Comparison of ENCODE assay signal across 23 cellular contexts in the genomic region with DNA sequence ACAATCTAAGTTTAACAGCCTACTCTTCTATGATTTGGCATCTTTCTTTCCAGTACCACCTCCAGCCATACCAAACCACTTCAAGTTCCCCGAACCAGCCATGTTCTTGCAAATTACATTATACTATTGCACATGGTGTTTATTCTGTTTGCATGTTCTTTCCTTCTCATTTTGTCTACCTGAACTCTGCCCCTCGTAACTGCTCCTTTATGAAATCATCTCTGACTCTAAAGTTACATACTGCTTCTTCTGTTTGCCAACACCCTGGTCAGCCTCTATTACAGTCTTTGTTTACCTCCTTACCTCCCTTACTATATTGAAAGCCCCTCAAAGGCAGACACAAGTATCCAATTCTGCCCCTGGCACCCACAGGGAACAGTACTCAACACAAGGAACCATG. TPM values are rescaled to one million over a fixed set of nuclear protein-coding genes. Genes with fewer than 3 reads are reported as not detected.
DNase-seq lines count a peak whose midpoint lies in the region; ATAC-seq and TF ChIP-seq lines count a peak whose summit lies in the region.
"Had no signal": no experiment of that assay in that cellular context is flagged by ENCODE, and none has a peak within 500 bp of the region (broad histone marks: within the 10 kb centered on the region; RNA-seq: fewer than 3 reads in every experiment).

No MANE protein-coding gene starts in this region.

- H3K27ac Mint-ChIP-seq in Caco-2 (ENCODE audit: unreplicated experiment): peak overlapping the region; percentile 42
- peak overlapping the region; percentile 20 for H3K27ac Mint-ChIP-seq in stimulated activated effector memory CD8-positive, alpha-beta T cell treated with anti-CD3 and anti-CD28 coated beads, Interleukin-12 subunit alpha, Interleukin-12 subunit beta, amount 100 ng/mL, for 72 hours

- H3K4me1 ChIP-seq in Caco-2: peaks cover 30% of the 10 kb centered on the region
- peaks cover 13% of the 10 kb centered on the region for H3K4me1 ChIP-seq in mesenchymal stem cell (ENCODE audit: control insufficient read depth, insufficient read depth, low read depth, low read length)

- H2AFZ ChIP-seq in mesenchymal stem cell (ENCODE audit: low read depth, low read length): no peak overlapping the region

- no peaks in the 10 kb centered on the region for H3K9me3 Mint-ChIP-seq in Caco-2 (ENCODE audit: unreplicated experiment)
- H3K9me3 Mint-ChIP-seq in stimulated activated effector memory CD8-positive, alpha-beta T cell treated with anti-CD3 and anti-CD28 coated beads, Interleukin-12 subunit alpha, Interleukin-12 subunit beta, amount 100 ng/mL, for 72 hours: no peaks in the 10 kb centered on the region
- H3K9me3 Mint-ChIP-seq: CD14-positive monocyte had no signal

- H3K9me3 ChIP-seq in Caco-2 (no peaks in the 10 kb centered on the region), mesenchymal stem cell (ENCODE audit: control insufficient read depth, low read length) (no peaks in the 10 kb centered on the region)

- H2BK120ac ChIP-seq in mesenchymal stem cell (ENCODE audit: low read depth, low read length): no peak overlapping the region

- POLR2A ChIA-PET in Caco-2 (lab: Charles Lee): no interaction called here

- H3K27me3 ChIP-seq in Caco-2 (replicated peaks; ENCODE audit: control insufficient read depth, insufficient read depth, low read length): no peaks in the 10 kb centered on the region
- no peaks in the 10 kb centered on the region for H3K27me3 ChIP-seq in mesenchymal stem cell (ENCODE audit: control insufficient read depth in 1 of 2, insufficient read depth in 1 of 2, low read length in 2 of 2)

- H3K14ac ChIP-seq in mesenchymal stem cell (ENCODE audit: low read length in 2 of 2): no peak overlapping the region

- H3K4ac ChIP-seq in mesenchymal stem cell (ENCODE audit: low read depth in 1 of 2, low read length in 2 of 2): no peak overlapping the region

- no peak overlapping the region for H4K91ac ChIP-seq in mesenchymal stem cell (ENCODE audit: low read length)

- no peak for ATAC-seq in stimulated activated effector memory CD8-positive, alpha-beta T cell treated with anti-CD3 and anti-CD28 coated beads, Interleukin-12 subunit alpha, Interleukin-12 subunit beta, amount 100 ng/mL, for 72 hours
- ATAC-seq: K562 had no signal

- DNase-seq in Caco-2 (peak in 1 of 2 experiments; percentile 13), mesenchymal stem cell (no peak), Ammon's horn (ENCODE audit: low spot score) (no peak), NCI-H2227 treated with DMSO at 0.1 percent for 48 hours (lab: John Stamatoyannopoulos, UW) (no peak), NCI-H748 treated with DMSO at 0.1 percent for 48 hours (lab: John Stamatoyannopoulos, UW) (no peak)
- no peak for DNase-seq in stimulated activated effector memory CD8-positive, alpha-beta T cell treated with anti-CD3 and anti-CD28 coated beads, Interleukin-12 subunit alpha, Interleukin-12 subunit beta, amount 100 ng/mL, for 72 hours (ENCODE audit: low spot score in 2 of 2)
- no peak for DNase-seq in activated CD4-positive, alpha-beta T cell treated with anti-CD3 and anti-CD28 coated beads, Interleukin-2, amount 50 U/mL, for 48 hours
- DNase-seq: activated CD4-positive, alpha-beta T cell treated with anti-CD3 and anti-CD28 coated beads for 48 hours; caudate nucleus; DMS53; erythroblast; foreskin melanocyte; GF-D8; NCI-H146; NCI-H2171 treated with DMSO at 0.1 percent for 48 hours; NCI-H69; occipital lobe; right cardiac atrium; SHP77 treated with DMSO at 0.1 percent for 48 hours; substantia nigra had no signal

- no peaks in the 10 kb centered on the region for H3K27me3 Mint-ChIP-seq in Caco-2 (ENCODE audit: insufficient read depth, unreplicated experiment)

- intact Hi-C loops in Caco-2 (cut with micrococcal nuclease; ENCODE audit: unreplicated experiment): no loop called here

- TF ChIP-seq CTCF in Caco-2 (IDR thresholded peaks at IDR 0.05; ENCODE audit: insufficient read depth in 1 of 2, low read depth in 1 of 2, low read length in 1 of 2, severe bottlenecking in 1 of 2, unreplicated experiment in 1 of 2): no peak

- no peak overlapping the region for H3K4me2 ChIP-seq in mesenchymal stem cell (ENCODE audit: low read length, poor library complexity, severe bottlenecking)

- CTCF ChIA-PET in Caco-2 (lab: Charles Lee): interaction anchor here (1.0 kb wide), 1 partner anchor 40 kb away, joined by 3 read pairs; a partner anchor contains a TSS

- peaks cover 13% of the 10 kb centered on the region for H3K4me1 Mint-ChIP-seq in Caco-2 (ENCODE audit: low read depth, unreplicated experiment)
- peaks cover 59% of the 10 kb centered on the region for H3K4me1 Mint-ChIP-seq in stimulated activated effector memory CD8-positive, alpha-beta T cell treated with anti-CD3 and anti-CD28 coated beads, Interleukin-12 subunit alpha, Interleukin-12 subunit beta, amount 100 ng/mL, for 72 hours

- H2AK5ac ChIP-seq in mesenchymal stem cell (ENCODE audit: low read length, severe bottlenecking): peak overlapping the region; percentile 75

- H3K4me3 ChIP-seq in Caco-2 (ENCODE audit: low read depth, low read length) (no peak overlapping the region), mesenchymal stem cell (ENCODE audit: insufficient read depth in 1 of 2, low read depth in 1 of 2, low read length in 2 of 2) (no peak overlapping the region)
- H3K4me3 ChIP-seq: K562 had no signal

- no peak overlapping the region for H2BK5ac ChIP-seq in mesenchymal stem cell (ENCODE audit: low read depth, low read length, poor library complexity, severe bottlenecking)

- no peak overlapping the region for H2BK12ac ChIP-seq in mesenchymal stem cell (ENCODE audit: low read length in 2 of 2)

- H3K27ac ChIP-seq in angular gyrus (ENCODE audit: low read depth, low read length) (peak overlapping the region; percentile 25), mesenchymal stem cell (ENCODE audit: low read length, poor library complexity, severe bottlenecking) (peak overlapping the region; percentile 38)

- peak overlapping the region; percentile 36 for H3K4me3 Mint-ChIP-seq in Caco-2 (ENCODE audit: unreplicated experiment)
- H3K4me3 Mint-ChIP-seq in stimulated activated effector memory CD8-positive, alpha-beta T cell treated with anti-CD3 and anti-CD28 coated beads, Interleukin-12 subunit alpha, Interleukin-12 subunit beta, amount 100 ng/mL, for 72 hours: no peak overlapping the region
- H3K4me3 Mint-ChIP-seq: CD14-positive monocyte had no signal

- no peak overlapping the region for H2BK15ac ChIP-seq in mesenchymal stem cell (ENCODE audit: low read depth, poor library complexity, severe bottlenecking)

- 99% methylated on average over 2 of the region's 2 CpGs for WGBS in mesenchymal stem cell

- H3K36me3 Mint-ChIP-seq in Caco-2 (ENCODE audit: insufficient read depth, unreplicated experiment): peaks cover 22% of the 10 kb centered on the region
- peaks cover 40% of the 10 kb centered on the region for H3K36me3 Mint-ChIP-seq in stimulated activated effector memory CD8-positive, alpha-beta T cell treated with anti-CD3 and anti-CD28 coated beads, Interleukin-12 subunit alpha, Interleukin-12 subunit beta, amount 100 ng/mL, for 72 hours

- H3K36me3 ChIP-seq in Caco-2 (ENCODE audit: control insufficient read depth, insufficient read depth, low read length) (no peaks in the 10 kb centered on the region), mesenchymal stem cell (ENCODE audit: control insufficient read depth in 1 of 2, insufficient read depth in 2 of 2, low read depth in 1 of 2, low read length in 2 of 2) (no peaks in the 10 kb centered on the region)

- no peak overlapping the region for H3K18ac ChIP-seq in mesenchymal stem cell (ENCODE audit: low read depth in 1 of 2, low read length in 2 of 2)

- no peak overlapping the region for H4K8ac ChIP-seq in mesenchymal stem cell (ENCODE audit: low read length)

- H3K9ac ChIP-seq in mesenchymal stem cell (ENCODE audit: low read length): no peak overlapping the region

- no TSS peak for BruUV-seq in Caco-2 (replicated peaks; lab: Mats Ljungman, UMichigan)

- no peak overlapping the region for H3K23ac ChIP-seq in mesenchymal stem cell (ENCODE audit: low read length in 2 of 2)

- no peaks in the 10 kb centered on the region for H3K79me1 ChIP-seq in mesenchymal stem cell (replicated peaks; ENCODE audit: low read length, poor library complexity, severe bottlenecking)

RNA-seq across cellular contexts. Expression of a gene that starts 6.0 kb away (rescaled TPM):
- total RNA-seq in Caco-2 (2022): 37.4 and 41.2 TPM in 2 replicates
- 26.0 TPM for polyA plus RNA-seq in mesenchymal stem cell (2013, experiment 1 of 2)
- polyA plus RNA-seq in mesenchymal stem cell (2013, experiment 2 of 2): 27.6 TPM

RNA-seq across cellular contexts. Expression of a gene that starts 16.8 kb away (rescaled TPM):
- 28.1 and 28.4 TPM in 2 replicates for total RNA-seq in Caco-2 (2022)
- 23.3 TPM for polyA plus RNA-seq in mesenchymal stem cell (2013, experiment 1 of 2)
- 22.8 TPM for polyA plus RNA-seq in mesenchymal stem cell (2013, experiment 2 of 2)

RNA-seq across cellular contexts. Expression of a gene that starts 40.2 kb away (rescaled TPM):
- 10.1 and 13.0 TPM in 2 replicates for total RNA-seq in Caco-2 (2022)
- 2.6 TPM for polyA plus RNA-seq in mesenchymal stem cell (2013, experiment 1 of 2)
- 2.4 TPM for polyA plus RNA-seq in mesenchymal stem cell (2013, experiment 2 of 2)

RNA-seq across cellular contexts. Expression of a gene that starts 57.6 kb away (rescaled TPM):
- total RNA-seq in Caco-2 (2022): 287 and 288 TPM in 2 replicates
- 408 TPM for polyA plus RNA-seq in mesenchymal stem cell (2013, experiment 1 of 2)
- 401 TPM for polyA plus RNA-seq in mesenchymal stem cell (2013, experiment 2 of 2)
